Comparison of ENCODE assay signal across 1 cellular context in the genomic region with DNA sequence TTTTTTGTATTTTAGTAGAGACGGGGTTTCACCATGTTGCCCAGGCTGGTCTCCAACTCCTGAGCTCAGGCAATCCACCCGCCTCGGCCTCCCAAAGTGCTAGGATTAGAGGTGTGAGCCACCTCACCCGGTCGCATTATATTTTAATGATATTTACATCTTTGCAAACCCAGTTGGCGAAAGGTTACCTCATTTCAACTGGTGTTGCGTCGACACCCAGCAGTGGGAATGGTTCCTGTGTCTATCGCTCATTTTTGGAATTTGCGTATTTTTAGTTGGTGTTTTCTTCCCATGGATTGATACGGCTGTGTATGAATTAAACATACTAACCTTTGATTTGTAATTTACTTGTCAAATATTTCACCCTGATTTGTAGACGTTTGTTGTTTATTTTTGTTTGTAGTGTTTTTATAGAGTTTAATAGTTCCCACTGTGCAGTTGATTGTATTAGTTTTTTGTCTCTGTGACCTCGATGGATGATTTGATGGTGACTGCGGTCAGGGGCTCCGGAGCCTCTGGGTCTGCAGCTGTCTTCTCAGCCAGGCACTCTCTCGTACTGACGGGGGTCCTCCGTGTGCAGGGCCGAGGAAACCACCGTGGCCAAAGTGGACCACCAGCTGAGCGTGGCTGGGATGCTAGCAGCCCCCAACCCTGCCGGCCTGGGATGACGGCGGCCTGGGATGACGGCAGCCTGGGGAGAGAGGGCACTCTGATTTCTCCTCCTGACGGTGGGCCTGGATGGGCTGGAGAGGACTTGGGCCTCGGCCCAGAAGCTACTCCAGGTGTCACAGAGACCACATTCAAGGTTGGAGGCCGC.
TF ChIP-seq lines count a peak whose summit lies in the region.

No MANE protein-coding gene starts in this region.

TF ChIP-seq in H1, 55 proteins besides CTCF, POLR2A, EP300 and RAD21:
- TF ChIP-seq CHD7 (IDR thresholded peaks at IDR 0.05; ENCODE audit: insufficient replicate concordance, low read length) (no peak), CBX5 (IDR thresholded peaks at IDR 0.05; ENCODE audit: low read depth, low read length) (no peak), SIRT6 (IDR thresholded peaks at IDR 0.05; ENCODE audit: low read length) (no peak), SIX5 (IDR thresholded peaks at IDR 0.05; ENCODE audit: low read depth, low read length) (no peak), EGR1 (IDR thresholded peaks at IDR 0.05; ENCODE audit: borderline replicate concordance, low read depth, low read length) (no peak), MAX (IDR thresholded peaks at IDR 0.05) (no peak), TAF7 (optimal IDR thresholded peaks at IDR 0.05; ENCODE audit: borderline replicate concordance, low read depth, low read length) (no peak), TEAD4 (IDR thresholded peaks at IDR 0.05; ENCODE audit: low read depth, low read length) (no peak)
